ENCODE assay signal across 19 cellular contexts in the genomic region with DNA sequence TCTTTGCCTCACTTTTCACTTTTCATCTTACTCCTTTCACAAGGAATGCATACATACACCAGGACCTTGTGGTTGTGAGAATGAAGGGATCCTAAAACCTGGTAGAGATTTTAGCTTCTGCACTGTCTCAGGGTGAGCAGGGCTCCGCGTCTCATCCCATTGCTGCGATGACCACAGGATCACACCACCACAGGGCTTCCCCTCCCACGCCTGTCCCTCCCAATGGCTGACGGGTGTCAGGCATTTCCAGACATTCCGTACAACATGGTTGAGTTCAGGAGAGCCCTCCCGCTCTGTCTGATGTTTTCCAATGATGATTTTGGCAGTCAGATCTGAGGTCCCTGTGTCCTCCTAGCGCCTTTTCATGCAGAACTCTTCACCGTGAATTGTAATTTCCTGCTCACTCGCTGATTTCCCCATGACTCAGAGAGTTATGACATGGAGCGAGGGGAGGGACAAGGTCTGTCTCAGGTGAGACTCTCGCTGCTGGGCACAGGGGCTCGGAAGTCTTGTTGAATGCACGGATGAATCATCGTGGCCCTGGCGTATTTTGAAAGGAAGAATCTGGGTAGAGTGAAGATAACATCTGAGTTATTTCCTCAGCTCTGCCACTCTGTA.
DNase-seq lines count a peak whose midpoint lies in the region; ATAC-seq and TF ChIP-seq lines count a peak whose summit lies in the region.
"Had no signal": no experiment of that assay in that cellular context is flagged by ENCODE, and none has a peak within 500 bp of the region (broad histone marks: within the 10 kb centered on the region; RNA-seq: fewer than 3 reads in every experiment).

No MANE protein-coding gene starts in this region.

- H3K27me3 ChIP-seq in CD4-positive, alpha-beta memory T cell (ENCODE audit: insufficient read depth, low read length): no peaks in the 10 kb centered on the region

- no peak overlapping the region for H3K4me3 Mint-ChIP-seq in CD4-positive, alpha-beta memory T cell
- no peak overlapping the region for H3K4me3 Mint-ChIP-seq in activated CD8-positive, alpha-beta memory T cell treated with anti-CD3 and anti-CD28 coated beads, Interleukin-2, amount 10 ng/mL, durations not matched to agents 7 days and 5 days
- no peak overlapping the region for H3K4me3 Mint-ChIP-seq in osteocyte (ENCODE audit: unreplicated experiment)

- H3K27ac ChIP-seq in CD4-positive, alpha-beta memory T cell (ENCODE audit: low read depth, low read length): no peak overlapping the region
- H3K27ac ChIP-seq: C4-2B, HL-60, SK-N-MC had no signal

- no peaks in the 10 kb centered on the region for H3K9me3 Mint-ChIP-seq in CD4-positive, alpha-beta memory T cell
- no peaks in the 10 kb centered on the region for H3K9me3 Mint-ChIP-seq in activated CD8-positive, alpha-beta memory T cell treated with anti-CD3 and anti-CD28 coated beads, Interleukin-2, amount 10 ng/mL, durations not matched to agents 7 days and 5 days (ENCODE audit: low read depth)
- H3K9me3 Mint-ChIP-seq in osteocyte (ENCODE audit: unreplicated experiment): no peaks in the 10 kb centered on the region

- CTCF ChIA-PET in CD4-positive, alpha-beta memory T cell (lab: Charles Lee; ENCODE audit: partially characterized antibody): no interaction called here
- CTCF ChIA-PET in activated CD8-positive, alpha-beta memory T cell treated with anti-CD3 and anti-CD28 coated beads, Interleukin-2, amount 10 ng/mL, durations not matched to agents 7 days and 5 days (lab: Charles Lee): no interaction called here

- peak; percentile 40 for DNase-seq in A172 (ENCODE audit: low spot score)
- peak; percentile 45 for DNase-seq in LoVo (ENCODE audit: low spot score)
- peak; percentile 55 for DNase-seq in SW480 (ENCODE audit: low spot score)
- DNase-seq in kidney glomerular epithelial cell (lab: John Stamatoyannopoulos, UW): peak; percentile 6
- DNase-seq in CD4-positive, alpha-beta memory T cell: no peak
- no peak for DNase-seq in activated CD8-positive, alpha-beta memory T cell treated with anti-CD3 and anti-CD28 coated beads, Interleukin-2, amount 10 ng/mL, durations not matched to agents 7 days and 5 days
- DNase-seq in osteocyte (ENCODE audit: extremely low spot score, unreplicated experiment): no peak
- no peak for DNase-seq in inferior parietal cortex (ENCODE audit: extremely low spot score)
- DNase-seq: Caco-2; DMS79; HCEC 1CT; NCI-H1436; NCI-H524; NK-92 treated with Interleukin-12 subunit alpha and Interleukin-12 subunit beta, amount 100 ng/mL, for 24 hours; OCI-M1 had no signal

- H3K36me3 ChIP-seq in CD4-positive, alpha-beta memory T cell (ENCODE audit: insufficient read depth, low read length): no peaks in the 10 kb centered on the region

- H3K27ac Mint-ChIP-seq in CD4-positive, alpha-beta memory T cell: no peak overlapping the region
- H3K27ac Mint-ChIP-seq in activated CD8-positive, alpha-beta memory T cell treated with anti-CD3 and anti-CD28 coated beads, Interleukin-2, amount 10 ng/mL, durations not matched to agents 7 days and 5 days: no peak overlapping the region
- H3K27ac Mint-ChIP-seq in osteocyte (ENCODE audit: unreplicated experiment): no peak overlapping the region

- no peak overlapping the region for H3K4me3 ChIP-seq in CD4-positive, alpha-beta memory T cell (ENCODE audit: low read length in 2 of 2)
- H3K4me3 ChIP-seq: SK-N-MC had no signal

- ATAC-seq in activated CD8-positive, alpha-beta memory T cell treated with anti-CD3 and anti-CD28 coated beads, Interleukin-2, amount 10 ng/mL, durations not matched to agents 7 days and 5 days: no peak
- ATAC-seq: Right ventricle myocardium inferior had no signal

- intact Hi-C loops in CD4-positive, alpha-beta memory T cell (cut with micrococcal nuclease): no loop called here

- no peaks in the 10 kb centered on the region for H3K4me1 ChIP-seq in CD4-positive, alpha-beta memory T cell (ENCODE audit: insufficient read depth, low read length)
- H3K4me1 ChIP-seq: Caco-2 had no signal

- POLR2A ChIA-PET in CD4-positive, alpha-beta memory T cell (lab: Charles Lee; ENCODE audit: partially characterized antibody): no interaction called here

- no peaks in the 10 kb centered on the region for H3K9me3 ChIP-seq in CD4-positive, alpha-beta memory T cell (ENCODE audit: control insufficient read depth in 1 of 2, low read length in 2 of 2)
- H3K9me3 ChIP-seq: Caco-2 had no signal

- H3K4me1 Mint-ChIP-seq in CD4-positive, alpha-beta memory T cell: no peaks in the 10 kb centered on the region
- no peaks in the 10 kb centered on the region for H3K4me1 Mint-ChIP-seq in activated CD8-positive, alpha-beta memory T cell treated with anti-CD3 and anti-CD28 coated beads, Interleukin-2, amount 10 ng/mL, durations not matched to agents 7 days and 5 days
- H3K4me1 Mint-ChIP-seq in osteocyte (ENCODE audit: unreplicated experiment): no peaks in the 10 kb centered on the region

- no peaks in the 10 kb centered on the region for H3K36me3 Mint-ChIP-seq in CD4-positive, alpha-beta memory T cell
- H3K36me3 Mint-ChIP-seq in activated CD8-positive, alpha-beta memory T cell treated with anti-CD3 and anti-CD28 coated beads, Interleukin-2, amount 10 ng/mL, durations not matched to agents 7 days and 5 days: no peaks in the 10 kb centered on the region
- no peaks in the 10 kb centered on the region for H3K36me3 Mint-ChIP-seq in osteocyte (ENCODE audit: unreplicated experiment)

- peaks cover 2 to 3% of the 10 kb centered on the region in 2 donors for H3K27me3 Mint-ChIP-seq in CD4-positive, alpha-beta memory T cell
- H3K27me3 Mint-ChIP-seq in activated CD8-positive, alpha-beta memory T cell treated with anti-CD3 and anti-CD28 coated beads, Interleukin-2, amount 10 ng/mL, durations not matched to agents 7 days and 5 days: peaks cover 4% of the 10 kb centered on the region
- peaks cover 23% of the 10 kb centered on the region for H3K27me3 Mint-ChIP-seq in osteocyte (ENCODE audit: unreplicated experiment)

- no peak for TF ChIP-seq CTCF in osteocyte (IDR thresholded peaks at IDR 0.05)

Comparison
In these comparisons a context has a peak if more than half of its experiments do, and no peak if none do; other contexts are left out.
1. DNase-seq: peak in A172 (single experiment), LoVo (single experiment), SW480 (single experiment) and kidney glomerular epithelial cell (single experiment); none in CD4-positive, alpha-beta memory T cell (0 of 5), activated CD8-positive, alpha-beta memory T cell treated with anti-CD3 and anti-CD28 coated beads, Interleukin-2, amount 10 ng/mL, durations not matched to agents 7 days and 5 days (single experiment), osteocyte (single experiment) and inferior parietal cortex (single experiment).